In genomic region chr12:92143280-92143679, GRCh38 we compare ENCODE assay signal across 8 cellular contexts. TPM values are rescaled to one million over a fixed set of nuclear protein-coding genes. Genes with fewer than 3 reads are reported as not detected.
A peak's percentile ranks its signal among the peaks of the same experiment; 100 is the strongest.
DNase-seq lines count a peak whose midpoint lies in the region; ATAC-seq and TF ChIP-seq lines count a peak whose summit lies in the region.

No MANE protein-coding gene starts in this region.

- H3K27ac Mint-ChIP-seq in CD4-positive, alpha-beta memory T cell, result peak overlapping the region; percentile 95 to 100 (median 100)
- H3K27ac Mint-ChIP-seq in effector memory CD8-positive, alpha-beta T cell, result peak overlapping the region; percentile 99 to 100
- H3K27ac Mint-ChIP-seq in neural progenitor cell, result no peak overlapping the region

- peaks cover 15% of the 10 kb centered on the region for H3K4me1 ChIP-seq in CD4-positive, alpha-beta memory T cell (ENCODE audit: insufficient read depth, low read length)
- H3K4me1 ChIP-seq in neural progenitor cell, result peaks cover 28% of the 10 kb centered on the region

- in situ Hi-C loops in GM13977 (cut with MboI; ENCODE audit: low pct_unique_long_range_greater_than_20kb, low sequenced_read_pairs, unreplicated experiment), result loop anchor here (25.0 kb wide), 2 partner anchors 556 to 756 kb away; no protein-coding TSS in a partner anchor

- no peaks in the 10 kb centered on the region for H3K27me3 Mint-ChIP-seq in CD4-positive, alpha-beta memory T cell
- no peaks in the 10 kb centered on the region for H3K27me3 Mint-ChIP-seq in effector memory CD8-positive, alpha-beta T cell
- peaks cover 7% of the 10 kb centered on the region for H3K27me3 Mint-ChIP-seq in neural progenitor cell (ENCODE audit: insufficient read depth, low read depth)

- CTCF ChIA-PET in CD4-positive, alpha-beta memory T cell (lab: Charles Lee; ENCODE audit: partially characterized antibody), result interaction anchor here (0.7 to 6.6 kb wide), 23 partner anchors 10 to 761 kb away, joined by 3 to 91 read pairs (median 6); no protein-coding TSS in a partner anchor

- peaks cover 70% of the 10 kb centered on the region for H4K20me1 ChIP-seq in neural progenitor cell (ENCODE audit: low read depth)

- peak overlapping the region; percentile 83 to 89 for H3K4me3 ChIP-seq in CD4-positive, alpha-beta memory T cell (ENCODE audit: low read length in 2 of 2)
- peak overlapping the region; percentile 94 for H3K4me3 ChIP-seq in neural progenitor cell

- ATAC-seq in effector memory CD8-positive, alpha-beta T cell (replicated peaks), result no peak
- ATAC-seq in GM21447 (IDR thresholded peaks at IDR 0.05; ENCODE audit: unreplicated experiment) (no peak), HG02759 (IDR thresholded peaks at IDR 0.05; ENCODE audit: unreplicated experiment) (no peak)

- peaks cover 16% of the 10 kb centered on the region for H3F3A ChIP-seq in neural progenitor cell (ENCODE audit: low read depth)

- peaks cover 92% of the 10 kb centered on the region for H3K79me2 ChIP-seq in neural progenitor cell (ENCODE audit: low read depth)

- TF ChIP-seq CTCF in neural progenitor cell (IDR thresholded peaks at IDR 0.05) (no peak), GM13977 (IDR thresholded peaks at IDR 0.05; ENCODE audit: extremely low read depth, insufficient read depth, missing control alignments) (no peak)

- peaks cover 58 to 73% of the 10 kb centered on the region in 2 donors for H3K36me3 Mint-ChIP-seq in CD4-positive, alpha-beta memory T cell
- peaks cover 88% of the 10 kb centered on the region for H3K36me3 Mint-ChIP-seq in effector memory CD8-positive, alpha-beta T cell (ENCODE audit: insufficient read depth)
- peaks cover 25% of the 10 kb centered on the region for H3K36me3 Mint-ChIP-seq in neural progenitor cell

- H3K27ac ChIP-seq in CD4-positive, alpha-beta memory T cell (ENCODE audit: low read depth, low read length), result peak overlapping the region; percentile 86
- H3K27ac ChIP-seq in neural progenitor cell, result no peak overlapping the region

- peaks cover 0 to 18% (median under 1%) of the 10 kb centered on the region in 8 donors for H3K9me3 Mint-ChIP-seq in CD4-positive, alpha-beta memory T cell
- H3K9me3 Mint-ChIP-seq in effector memory CD8-positive, alpha-beta T cell, result no peaks in the 10 kb centered on the region
- H3K9me3 Mint-ChIP-seq in neural progenitor cell, result no peaks in the 10 kb centered on the region

- H3K27me3 ChIP-seq in CD4-positive, alpha-beta memory T cell (ENCODE audit: insufficient read depth, low read length), result no peaks in the 10 kb centered on the region
- H3K27me3 ChIP-seq in neural progenitor cell, result no peaks in the 10 kb centered on the region

- peak overlapping the region; percentile 30 for H3K9ac ChIP-seq in neural progenitor cell

- DNase-seq in CD4-positive, alpha-beta memory T cell, result no peak
- DNase-seq in NAMALWA (ENCODE audit: low spot score) (peak; percentile 28), neural progenitor cell (ENCODE audit: low spot score) (no peak), GM13977 (ENCODE audit: low spot score) (no peak)
- no peak for DNase-seq in effector memory CD8-positive, alpha-beta T cell
- DNase-seq in stimulated activated CD4-positive, alpha-beta T cell treated with anti-CD3 and anti-CD28 coated beads, Interleukin-4, amount 100 ng/mL, for 1 hour, result no peak

- H2AFZ ChIP-seq in neural progenitor cell (replicated peaks), result no peak overlapping the region

- intact Hi-C loops in CD4-positive, alpha-beta memory T cell (cut with micrococcal nuclease), result loop anchor here (1.0 to 5.0 kb wide), 2 partner anchors 86 to 507 kb away; no protein-coding TSS in a partner anchor

- peaks cover 9 to 27% (median 15%) of the 10 kb centered on the region in 4 donors for H3K4me1 Mint-ChIP-seq in CD4-positive, alpha-beta memory T cell
- H3K4me1 Mint-ChIP-seq in effector memory CD8-positive, alpha-beta T cell (ENCODE audit: low read depth in 2 of 2), result peaks cover 30 to 39% of the 10 kb centered on the region in 2 donors
- peaks cover 51% of the 10 kb centered on the region for H3K4me1 Mint-ChIP-seq in neural progenitor cell

- peak overlapping the region; percentile 87 to 100 (median 100) for H3K4me3 Mint-ChIP-seq in CD4-positive, alpha-beta memory T cell
- H3K4me3 Mint-ChIP-seq in effector memory CD8-positive, alpha-beta T cell, result peak overlapping the region; percentile 98 to 99
- peak overlapping the region; percentile 99 for H3K4me3 Mint-ChIP-seq in neural progenitor cell

- peak overlapping the region; percentile 88 for H3K4me2 ChIP-seq in neural progenitor cell

- H3K9me3 ChIP-seq in CD4-positive, alpha-beta memory T cell (ENCODE audit: control insufficient read depth in 1 of 2, low read length in 2 of 2), result no peaks in the 10 kb centered on the region
- H3K9me3 ChIP-seq in neural progenitor cell (ENCODE audit: low read depth), result no peaks in the 10 kb centered on the region

- POLR2A ChIA-PET in CD4-positive, alpha-beta memory T cell (lab: Charles Lee; ENCODE audit: partially characterized antibody), result interaction anchor here (0.6 to 10.8 kb wide), 60 partner anchors 11 to 761 kb away, joined by 3 to 630 read pairs (median 16); no protein-coding TSS in a partner anchor

- peaks cover 33% of the 10 kb centered on the region for H3K36me3 ChIP-seq in CD4-positive, alpha-beta memory T cell (ENCODE audit: insufficient read depth, low read length)
- peaks cover 30% of the 10 kb centered on the region for H3K36me3 ChIP-seq in neural progenitor cell

RNA-seq across cellular contexts. Expression of gene BTG1, which starts 2.4 kb away (rescaled TPM):
- total RNA-seq in CD4-positive, alpha-beta memory T cell, result 100 to 1,000 TPM; 431 to 469 TPM
- polyA plus RNA-seq in CD4-positive, alpha-beta memory T cell, result 100 to 1,000 TPM; 339 to 765 TPM
- 25.2 and 45.1 TPM in 2 replicates for total RNA-seq in neural progenitor cell (ENCODE audit: low replicate concordance)
